In the genomic region with DNA sequence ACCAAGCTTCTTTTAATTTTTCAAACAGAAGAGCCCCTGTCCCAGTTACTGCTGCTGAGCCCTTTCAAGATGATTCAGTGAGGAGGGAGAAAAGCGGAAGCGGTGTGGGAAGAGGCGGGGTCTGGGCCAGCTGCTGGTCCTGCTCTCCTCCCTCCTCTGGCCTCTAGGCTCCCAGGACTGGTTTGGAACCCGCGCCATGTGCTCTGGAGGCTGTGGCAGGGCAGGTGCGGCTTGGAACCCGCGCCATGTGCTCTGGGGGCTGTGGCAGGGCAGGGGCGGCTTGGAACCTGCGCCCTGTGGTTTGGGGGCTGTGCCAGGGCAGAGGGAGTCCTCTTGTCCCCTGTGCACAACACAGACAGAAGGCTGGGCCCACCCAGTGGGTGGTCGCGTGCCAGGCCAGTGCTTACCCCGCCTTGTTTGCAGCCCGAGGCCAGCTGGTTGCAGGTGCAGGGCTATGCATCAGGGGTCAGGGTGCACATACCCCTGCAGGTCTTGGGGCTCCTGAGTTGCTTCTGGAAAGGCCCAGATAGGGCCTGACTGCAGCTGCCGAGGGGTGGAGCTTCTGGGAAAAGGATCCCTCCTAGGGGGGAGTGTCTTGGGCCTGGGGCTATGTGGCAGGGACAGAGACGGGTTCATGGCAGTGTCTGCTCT, we compare ENCODE assay signal across 2 cellular contexts.
TF ChIP-seq lines count a peak whose summit lies in the region.

No MANE protein-coding gene starts in this region.

TF ChIP-seq in GM12878, 131 proteins besides CTCF, POLR2A, EP300 and RAD21 (continued from another document and continues in another):
- TF ChIP-seq SUPT20H (IDR thresholded peaks at IDR 0.05; ENCODE audit: borderline replicate concordance, control insufficient read depth, low read depth, low read length) (no peak), CBX3 (IDR thresholded peaks at IDR 0.05; ENCODE audit: borderline replicate concordance, low read depth) (no peak), IKZF1 (conservative IDR thresholded peaks at IDR 0.05) (peak; percentile 40; the same call in 1 of the 2 replicates), SREBF1 (IDR thresholded peaks at IDR 0.05; ENCODE audit: low read length) (no peak), DPF2 (IDR thresholded peaks at IDR 0.05) (peak; percentile 60; the same call in 1 of the 2 replicates), WRNIP1 (IDR thresholded peaks at IDR 0.05; ENCODE audit: borderline replicate concordance, low read depth, low read length) (no peak), JUNB (IDR thresholded peaks at IDR 0.05) (peak; percentile 66), EED (IDR thresholded peaks at IDR 0.05; ENCODE audit: low read depth) (peak; percentile 72), BMI1 (IDR thresholded peaks at IDR 0.05; ENCODE audit: borderline replicate concordance) (no peak), MXI1 (IDR thresholded peaks at IDR 0.05; ENCODE audit: low read depth, low read length) (peak; percentile 25; the same call in 1 of the 2 replicates), BHLHE40 (IDR thresholded peaks at IDR 0.05; ENCODE audit: borderline replicate concordance in 1 of 2, low read depth in 2 of 2, low read length in 1 of 2) (peak in 1 of 2 experiments; percentile 62; a peak in 2 of 4 replicates), PML (IDR thresholded peaks at IDR 0.05; ENCODE audit: low read length) (no peak), PAX5 (IDR thresholded peaks at IDR 0.05; ENCODE audit: borderline replicate concordance, low read depth, low read length) (no peak), TCF12 (IDR thresholded peaks at IDR 0.05; ENCODE audit: low read depth, low read length) (peak; percentile 89), GATAD2B (conservative IDR thresholded peaks at IDR 0.05; ENCODE audit: low read depth) (0 out of 2 replicates have a peak, but pooled peaks have one; percentile 54), TCF3 (IDR thresholded peaks at IDR 0.05; ENCODE audit: borderline replicate concordance, insufficient read depth, low read depth, low read length) (0 out of 2 replicates have a peak, but pooled peaks have one; percentile 9)
- TF ChIP-seq, protein P1, sequence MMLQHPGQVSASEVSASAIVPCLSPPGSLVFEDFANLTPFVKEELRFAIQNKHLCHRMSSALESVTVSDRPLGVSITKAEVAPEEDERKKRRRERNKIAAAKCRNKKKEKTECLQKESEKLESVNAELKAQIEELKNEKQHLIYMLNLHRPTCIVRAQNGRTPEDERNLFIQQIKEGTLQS (IDR thresholded peaks at IDR 0.05; ENCODE audit: borderline replicate concordance, extremely low read depth, low read depth, low read length): no peak
- TF ChIP-seq, protein P2, sequence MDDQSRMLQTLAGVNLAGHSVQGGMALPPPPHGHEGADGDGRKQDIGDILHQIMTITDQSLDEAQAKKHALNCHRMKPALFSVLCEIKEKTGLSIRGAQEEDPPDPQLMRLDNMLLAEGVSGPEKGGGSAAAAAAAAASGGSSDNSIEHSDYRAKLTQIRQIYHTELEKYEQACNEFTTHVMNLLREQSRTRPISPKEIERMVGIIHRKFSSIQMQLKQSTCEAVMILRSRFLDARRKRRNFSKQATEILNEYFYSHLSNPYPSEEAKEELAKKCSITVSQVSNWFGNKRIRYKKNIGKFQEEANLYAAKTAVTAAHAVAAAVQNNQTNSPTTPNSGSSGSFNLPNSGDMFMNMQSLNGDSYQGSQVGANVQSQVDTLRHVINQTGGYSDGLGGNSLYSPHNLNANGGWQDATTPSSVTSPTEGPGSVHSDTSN (IDR thresholded peaks at IDR 0.05; ENCODE audit: insufficient replicate concordance, low read depth, low read length): peak; percentile 26
- TF ChIP-seq, protein P3, sequence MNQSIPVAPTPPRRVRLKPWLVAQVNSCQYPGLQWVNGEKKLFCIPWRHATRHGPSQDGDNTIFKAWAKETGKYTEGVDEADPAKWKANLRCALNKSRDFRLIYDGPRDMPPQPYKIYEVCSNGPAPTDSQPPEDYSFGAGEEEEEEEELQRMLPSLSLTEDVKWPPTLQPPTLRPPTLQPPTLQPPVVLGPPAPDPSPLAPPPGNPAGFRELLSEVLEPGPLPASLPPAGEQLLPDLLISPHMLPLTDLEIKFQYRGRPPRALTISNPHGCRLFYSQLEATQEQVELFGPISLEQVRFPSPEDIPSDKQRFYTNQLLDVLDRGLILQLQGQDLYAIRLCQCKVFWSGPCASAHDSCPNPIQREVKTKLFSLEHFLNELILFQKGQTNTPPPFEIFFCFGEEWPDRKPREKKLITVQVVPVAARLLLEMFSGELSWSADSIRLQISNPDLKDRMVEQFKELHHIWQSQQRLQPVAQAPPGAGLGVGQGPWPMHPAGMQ (IDR thresholded peaks at IDR 0.05; ENCODE audit: borderline replicate concordance): no peak
- TF ChIP-seq, protein P4, sequence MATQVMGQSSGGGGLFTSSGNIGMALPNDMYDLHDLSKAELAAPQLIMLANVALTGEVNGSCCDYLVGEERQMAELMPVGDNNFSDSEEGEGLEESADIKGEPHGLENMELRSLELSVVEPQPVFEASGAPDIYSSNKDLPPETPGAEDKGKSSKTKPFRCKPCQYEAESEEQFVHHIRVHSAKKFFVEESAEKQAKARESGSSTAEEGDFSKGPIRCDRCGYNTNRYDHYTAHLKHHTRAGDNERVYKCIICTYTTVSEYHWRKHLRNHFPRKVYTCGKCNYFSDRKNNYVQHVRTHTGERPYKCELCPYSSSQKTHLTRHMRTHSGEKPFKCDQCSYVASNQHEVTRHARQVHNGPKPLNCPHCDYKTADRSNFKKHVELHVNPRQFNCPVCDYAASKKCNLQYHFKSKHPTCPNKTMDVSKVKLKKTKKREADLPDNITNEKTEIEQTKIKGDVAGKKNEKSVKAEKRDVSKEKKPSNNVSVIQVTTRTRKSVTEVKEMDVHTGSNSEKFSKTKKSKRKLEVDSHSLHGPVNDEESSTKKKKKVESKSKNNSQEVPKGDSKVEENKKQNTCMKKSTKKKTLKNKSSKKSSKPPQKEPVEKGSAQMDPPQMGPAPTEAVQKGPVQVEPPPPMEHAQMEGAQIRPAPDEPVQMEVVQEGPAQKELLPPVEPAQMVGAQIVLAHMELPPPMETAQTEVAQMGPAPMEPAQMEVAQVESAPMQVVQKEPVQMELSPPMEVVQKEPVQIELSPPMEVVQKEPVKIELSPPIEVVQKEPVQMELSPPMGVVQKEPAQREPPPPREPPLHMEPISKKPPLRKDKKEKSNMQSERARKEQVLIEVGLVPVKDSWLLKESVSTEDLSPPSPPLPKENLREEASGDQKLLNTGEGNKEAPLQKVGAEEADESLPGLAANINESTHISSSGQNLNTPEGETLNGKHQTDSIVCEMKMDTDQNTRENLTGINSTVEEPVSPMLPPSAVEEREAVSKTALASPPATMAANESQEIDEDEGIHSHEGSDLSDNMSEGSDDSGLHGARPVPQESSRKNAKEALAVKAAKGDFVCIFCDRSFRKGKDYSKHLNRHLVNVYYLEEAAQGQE (IDR thresholded peaks at IDR 0.05; ENCODE audit: low read depth, low read length): no peak
- TF ChIP-seq, protein P5, sequence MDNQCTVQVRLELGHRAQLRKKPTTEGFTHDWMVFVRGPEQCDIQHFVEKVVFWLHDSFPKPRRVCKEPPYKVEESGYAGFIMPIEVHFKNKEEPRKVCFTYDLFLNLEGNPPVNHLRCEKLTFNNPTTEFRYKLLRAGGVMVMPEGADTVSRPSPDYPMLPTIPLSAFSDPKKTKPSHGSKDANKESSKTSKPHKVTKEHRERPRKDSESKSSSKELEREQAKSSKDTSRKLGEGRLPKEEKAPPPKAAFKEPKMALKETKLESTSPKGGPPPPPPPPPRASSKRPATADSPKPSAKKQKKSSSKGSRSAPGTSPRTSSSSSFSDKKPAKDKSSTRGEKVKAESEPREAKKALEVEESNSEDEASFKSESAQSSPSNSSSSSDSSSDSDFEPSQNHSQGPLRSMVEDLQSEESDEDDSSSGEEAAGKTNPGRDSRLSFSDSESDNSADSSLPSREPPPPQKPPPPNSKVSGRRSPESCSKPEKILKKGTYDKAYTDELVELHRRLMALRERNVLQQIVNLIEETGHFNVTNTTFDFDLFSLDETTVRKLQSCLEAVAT (IDR thresholded peaks at IDR 0.05): no peak

TF ChIP-seq in SK-N-SH, 30 proteins besides CTCF, POLR2A, EP300 and RAD21 (continued from another document):
- TF ChIP-seq, protein P6, sequence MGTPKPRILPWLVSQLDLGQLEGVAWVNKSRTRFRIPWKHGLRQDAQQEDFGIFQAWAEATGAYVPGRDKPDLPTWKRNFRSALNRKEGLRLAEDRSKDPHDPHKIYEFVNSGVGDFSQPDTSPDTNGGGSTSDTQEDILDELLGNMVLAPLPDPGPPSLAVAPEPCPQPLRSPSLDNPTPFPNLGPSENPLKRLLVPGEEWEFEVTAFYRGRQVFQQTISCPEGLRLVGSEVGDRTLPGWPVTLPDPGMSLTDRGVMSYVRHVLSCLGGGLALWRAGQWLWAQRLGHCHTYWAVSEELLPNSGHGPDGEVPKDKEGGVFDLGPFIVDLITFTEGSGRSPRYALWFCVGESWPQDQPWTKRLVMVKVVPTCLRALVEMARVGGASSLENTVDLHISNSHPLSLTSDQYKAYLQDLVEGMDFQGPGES (IDR thresholded peaks at IDR 0.05; ENCODE audit: low read depth, low read length): no peak
- TF ChIP-seq TAF1 (IDR thresholded peaks at IDR 0.05; ENCODE audit: borderline replicate concordance, low read depth, low read length): no peak
- TF ChIP-seq, protein P4 (IDR thresholded peaks at IDR 0.05; ENCODE audit: low read depth, low read length): no peak
- TF ChIP-seq MEF2A (IDR thresholded peaks at IDR 0.05; ENCODE audit: borderline replicate concordance, low read depth): no peak
TF ChIP-seq in SK-N-SH: peak in this region for 0.
